In genomic region chr20:56360133-56360898, GRCh38 we compare ENCODE assay signal across 9 cellular contexts. TPM values are rescaled to one million over a fixed set of nuclear protein-coding genes. Genes with fewer than 3 reads are reported as not detected.
DNase-seq lines count a peak whose midpoint lies in the region; ATAC-seq, FAIRE-seq and TF ChIP-seq lines count a peak whose summit lies in the region.
"Had no signal": no experiment of that assay in that cellular context is flagged by ENCODE, and none has a peak within 500 bp of the region (broad histone marks: within the 10 kb centered on the region; RNA-seq: fewer than 3 reads in every experiment).

No MANE protein-coding gene starts in this region.

- H3K9ac ChIP-seq in astrocyte (ENCODE audit: low read length): peak overlapping the region; percentile 90
- peak overlapping the region; percentile 51 to 90 (median 77) for H3K9ac ChIP-seq in subcutaneous abdominal adipose tissue (ENCODE audit: low read length in 5 of 5)

- CTCF ChIA-PET in activated CD4-positive, alpha-beta T cell treated with anti-CD3 and anti-CD28 coated beads for 36 hours (lab: Charles Lee): interaction anchor here (1.2 to 2.1 kb wide), 2 partner anchors 8 to 14 kb away, joined by 3 to 6 read pairs; no protein-coding TSS in a partner anchor

- H3K27ac ChIP-seq in astrocyte (ENCODE audit: low read depth, low read length) (peak overlapping the region; percentile 61), subcutaneous abdominal adipose tissue (ENCODE audit: low read depth, low read length) (peak overlapping the region; percentile 62)

- H3K27me3 Mint-ChIP-seq in activated CD4-positive, alpha-beta T cell treated with anti-CD3 and anti-CD28 coated beads for 36 hours: no peaks in the 10 kb centered on the region
- H3K27me3 Mint-ChIP-seq in astrocyte (ENCODE audit: low read depth, unreplicated experiment): no peaks in the 10 kb centered on the region

- H3K27ac Mint-ChIP-seq in activated CD4-positive, alpha-beta T cell treated with anti-CD3 and anti-CD28 coated beads for 36 hours: peak overlapping the region; percentile 23
- H3K27ac Mint-ChIP-seq in astrocyte (ENCODE audit: unreplicated experiment): no peak overlapping the region

- H3K4me3 Mint-ChIP-seq in activated CD4-positive, alpha-beta T cell treated with anti-CD3 and anti-CD28 coated beads for 36 hours: peak overlapping the region; percentile 82
- peak overlapping the region; percentile 94 for H3K4me3 Mint-ChIP-seq in astrocyte (ENCODE audit: unreplicated experiment)

- POLR2A ChIA-PET in activated CD4-positive, alpha-beta T cell treated with anti-CD3 and anti-CD28 coated beads for 36 hours (lab: Charles Lee): interaction anchor here (0.6 kb wide), 1 partner anchor 14 kb away, joined by 7 read pairs; no protein-coding TSS in a partner anchor

- peaks cover 17% of the 10 kb centered on the region for H3K4me1 Mint-ChIP-seq in activated CD4-positive, alpha-beta T cell treated with anti-CD3 and anti-CD28 coated beads for 36 hours
- peaks cover 23% of the 10 kb centered on the region for H3K4me1 Mint-ChIP-seq in astrocyte (ENCODE audit: low read depth, unreplicated experiment)

- DNase-seq in activated CD4-positive, alpha-beta T cell treated with anti-CD3 and anti-CD28 coated beads for 36 hours: no peak
- DNase-seq in activated CD4-positive, alpha-beta T cell treated with anti-CD3 and anti-CD28 coated beads for 1 hour: no peak
- DNase-seq in astrocyte (ENCODE audit: low read depth): no peak
- DNase-seq in left lobe of liver (ENCODE audit: low spot score): peak; percentile 77
- no peak for DNase-seq in NCI-H2029 (lab: John Stamatoyannopoulos, UW)
- no peak for DNase-seq in stimulated activated CD4-positive, alpha-beta T cell treated with anti-CD3 and anti-CD28 coated beads, Interleukin-1b, Interleukin-23, amount 100 ng/mL, for 48 hours

- H3K4me3 ChIP-seq in astrocyte (ENCODE audit: insufficient read depth, low read depth, low read length) (peak overlapping the region; percentile 98), subcutaneous abdominal adipose tissue (ENCODE audit: low read depth in 1 of 5, low read length in 5 of 5) (peak overlapping the region; percentile 74 to 92 (median 89))

- intact Hi-C loops in activated CD4-positive, alpha-beta T cell treated with anti-CD3 and anti-CD28 coated beads for 36 hours (cut with DNase I, micrococcal nuclease): no loop called here

- H3K4me1 ChIP-seq in astrocyte (ENCODE audit: insufficient read depth, low read length) (peaks cover 15% of the 10 kb centered on the region), subcutaneous abdominal adipose tissue (ENCODE audit: control insufficient read depth in 5 of 5, insufficient read depth in 5 of 5, low read length in 5 of 5) (peaks cover 7 to 35% (median 29%) of the 10 kb centered on the region in 5 donors)

- peaks cover 40% of the 10 kb centered on the region for H3K79me2 ChIP-seq in astrocyte (ENCODE audit: insufficient read depth, low read length)

- H3K36me3 ChIP-seq in astrocyte (ENCODE audit: insufficient read depth, low read length): no peaks in the 10 kb centered on the region
- H3K36me3 ChIP-seq in subcutaneous abdominal adipose tissue (ENCODE audit: control insufficient read depth in 5 of 5, insufficient read depth in 5 of 5, low read length in 5 of 5): peaks cover 0 to 18% (median 6%) of the 10 kb centered on the region in 5 donors

- H3K27me3 ChIP-seq in astrocyte (ENCODE audit: insufficient read depth, low read length) (peaks cover 4% of the 10 kb centered on the region), subcutaneous abdominal adipose tissue (ENCODE audit: control insufficient read depth in 5 of 5, insufficient read depth in 4 of 5, low read length in 5 of 5) (no peaks in the 10 kb centered on the region)

- H3K4me2 ChIP-seq in astrocyte (ENCODE audit: low read length): peak overlapping the region; percentile 99

- no peak for TF ChIP-seq CTCF in astrocyte (IDR thresholded peaks at IDR 0.05; ENCODE audit: insufficient read depth, low read depth, low read length)

- peaks cover 12% of the 10 kb centered on the region for H4K20me1 ChIP-seq in astrocyte (ENCODE audit: insufficient read depth, low read length)

- no peak for ATAC-seq in activated CD4-positive, alpha-beta T cell treated with anti-CD3 and anti-CD28 coated beads for 36 hours
- ATAC-seq in left lobe of liver: peak; percentile 68
- ATAC-seq in HG03039 (IDR thresholded peaks at IDR 0.05; ENCODE audit: unreplicated experiment): no peak

- peaks cover 1% of the 10 kb centered on the region for H3K36me3 Mint-ChIP-seq in activated CD4-positive, alpha-beta T cell treated with anti-CD3 and anti-CD28 coated beads for 36 hours (ENCODE audit: low read depth)
- peaks cover 6% of the 10 kb centered on the region for H3K36me3 Mint-ChIP-seq in astrocyte (ENCODE audit: low read depth, unreplicated experiment)

- FAIRE-seq in astrocyte (lab: Jason Lieb, UNC): no peak

- H3K9me3 ChIP-seq in astrocyte (ENCODE audit: insufficient read depth, low read depth, low read length): no peaks in the 10 kb centered on the region
- H3K9me3 ChIP-seq in subcutaneous abdominal adipose tissue (ENCODE audit: control insufficient read depth in 5 of 5, low read length in 5 of 5): no peaks in the 10 kb centered on the region

- peak overlapping the region; percentile 85 for H2AFZ ChIP-seq in astrocyte (ENCODE audit: low read depth, low read length)

- H3K9me3 Mint-ChIP-seq in activated CD4-positive, alpha-beta T cell treated with anti-CD3 and anti-CD28 coated beads for 36 hours (ENCODE audit: low read depth): no peaks in the 10 kb centered on the region
- H3K9me3 Mint-ChIP-seq in astrocyte (ENCODE audit: unreplicated experiment): no peaks in the 10 kb centered on the region

RNA-seq across cellular contexts. Expression of gene FAM210B, which starts 1.5 kb away (rescaled TPM):
- total RNA-seq in activated CD4-positive, alpha-beta T cell treated with anti-CD3 and anti-CD28 coated beads for 36 hours: 1 to 10 TPM; 4.5 to 4.8 TPM
- total RNA-seq in astrocyte: 40.5 and 46.3 TPM in 2 replicates
- 53.6 TPM for total RNA-seq in left lobe of liver

RNA-seq across cellular contexts. Expression of gene AURKA, which starts 31.7 kb away (rescaled TPM):
- 100 to 1,000 TPM; 103 to 114 TPM for total RNA-seq in activated CD4-positive, alpha-beta T cell treated with anti-CD3 and anti-CD28 coated beads for 36 hours
- total RNA-seq in astrocyte (10.4 and 14.8 TPM in 2 replicates), left lobe of liver (1.6 TPM)

RNA-seq across cellular contexts. Expression of gene CSTF1, which starts 32.1 kb away (rescaled TPM):
- 10 to 100 TPM; 62.0 to 84.2 TPM for total RNA-seq in activated CD4-positive, alpha-beta T cell treated with anti-CD3 and anti-CD28 coated beads for 36 hours
- 28.5 and 30.3 TPM in 2 replicates for total RNA-seq in astrocyte
- 17.2 TPM for total RNA-seq in left lobe of liver

RNA-seq across cellular contexts. Expression of gene CASS4, which starts 51.7 kb away (rescaled TPM):
- total RNA-seq in activated CD4-positive, alpha-beta T cell treated with anti-CD3 and anti-CD28 coated beads for 36 hours: 1 to 10 TPM; 5.1 to 5.6 TPM
- total RNA-seq in astrocyte: 2.3 and 2.5 TPM in 2 replicates
- total RNA-seq in left lobe of liver: 0.93 TPM
- total RNA-seq: glomerular endothelial cell had no signal
